8 cellular contexts compared by ENCODE assay signal in the genomic region with DNA sequence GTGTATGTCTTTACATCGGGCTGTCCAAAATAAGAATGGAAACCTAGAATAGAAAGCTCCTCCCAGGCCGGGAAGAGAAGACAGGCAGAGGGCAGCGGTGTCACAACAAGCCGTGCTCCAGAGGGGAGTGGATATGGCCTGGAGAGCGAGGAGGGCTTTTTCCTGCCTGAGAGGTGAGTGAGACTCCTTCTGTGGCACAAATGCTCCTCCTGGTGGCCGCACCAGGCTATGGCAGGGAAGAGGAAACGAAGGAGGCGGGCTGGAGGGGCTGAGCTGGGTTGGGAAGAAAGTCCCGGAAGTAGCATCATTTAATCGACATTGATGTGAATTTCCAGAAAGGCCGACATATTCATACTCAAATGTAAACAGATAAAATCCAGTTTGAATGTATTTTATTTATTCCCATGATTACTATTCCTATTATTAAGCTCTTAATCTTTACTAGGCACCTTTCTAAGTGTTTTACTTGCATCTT. TPM values are rescaled to one million over a fixed set of nuclear protein-coding genes. Genes with fewer than 3 reads are reported as not detected.
DNase-seq lines count a peak whose midpoint lies in the region; ATAC-seq and TF ChIP-seq lines count a peak whose summit lies in the region.

No MANE protein-coding gene starts in this region.

- 0 out of 2 replicates have a peak overlapping the region, but pooled peaks have one; percentile 5 for H3K9ac ChIP-seq in DND-41 (ENCODE audit: low read depth, low read length)
- H3K9ac ChIP-seq in neural progenitor cell, result no peak overlapping the region

- no peaks in the 10 kb centered on the region for H3K9me3 Mint-ChIP-seq in activated T-cell treated with anti-CD3 and anti-CD28 coated beads, Interleukin-2, amount 50 U/mL, for 72 hours
- H3K9me3 Mint-ChIP-seq in neural progenitor cell, result no peaks in the 10 kb centered on the region
- no peaks in the 10 kb centered on the region for H3K9me3 Mint-ChIP-seq in stimulated activated naive CD8-positive, alpha-beta T cell treated with anti-CD3 and anti-CD28 coated beads, Interleukin-15, amount 100 ng/mL, for 72 hours

- H3K27ac ChIP-seq in DND-41 (ENCODE audit: low read length) (peak overlapping the region; percentile 38; the same call in 1 of the 2 replicates), neural progenitor cell (no peak overlapping the region)

- H3K27me3 ChIP-seq in DND-41 (ENCODE audit: insufficient read depth, low read length, poor library complexity) (no peaks in the 10 kb centered on the region), neural progenitor cell (peaks cover 97% of the 10 kb centered on the region)

- H2AFZ ChIP-seq in DND-41 (ENCODE audit: low read depth, low read length), result peak overlapping the region; percentile 87
- no peak overlapping the region for H2AFZ ChIP-seq in neural progenitor cell (replicated peaks)

- H3K27me3 Mint-ChIP-seq in activated T-cell treated with anti-CD3 and anti-CD28 coated beads, Interleukin-2, amount 50 U/mL, for 72 hours (ENCODE audit: low read depth), result peaks cover 50% of the 10 kb centered on the region
- peaks cover 58% of the 10 kb centered on the region for H3K27me3 Mint-ChIP-seq in neural progenitor cell (ENCODE audit: insufficient read depth, low read depth)
- peaks cover 56% of the 10 kb centered on the region for H3K27me3 Mint-ChIP-seq in stimulated activated naive CD8-positive, alpha-beta T cell treated with anti-CD3 and anti-CD28 coated beads, Interleukin-15, amount 100 ng/mL, for 72 hours

- H3K4me3 ChIP-seq in DND-41 (ENCODE audit: low read depth in 1 of 2, low read length in 2 of 2) (peak overlapping the region in 1 of 2 experiments; percentile 25; a peak in 1 of 4 replicates), neural progenitor cell (no peak overlapping the region)

- H4K20me1 ChIP-seq in DND-41 (ENCODE audit: insufficient read depth, low read length), result no peaks in the 10 kb centered on the region
- peaks cover 39% of the 10 kb centered on the region for H4K20me1 ChIP-seq in neural progenitor cell (ENCODE audit: low read depth)

- no peaks in the 10 kb centered on the region for H3K36me3 Mint-ChIP-seq in activated T-cell treated with anti-CD3 and anti-CD28 coated beads, Interleukin-2, amount 50 U/mL, for 72 hours (ENCODE audit: insufficient read depth in 2 of 2)
- no peaks in the 10 kb centered on the region for H3K36me3 Mint-ChIP-seq in neural progenitor cell

- TF ChIP-seq CTCF in DND-41 (IDR thresholded peaks at IDR 0.05; ENCODE audit: borderline replicate concordance, extremely low read depth, low read length, poor library complexity, severe bottlenecking) (peak; percentile 100), neural progenitor cell (IDR thresholded peaks at IDR 0.05) (peak; percentile 97)

- H3K79me2 ChIP-seq in DND-41 (ENCODE audit: insufficient read depth, low read length) (no peaks in the 10 kb centered on the region), neural progenitor cell (ENCODE audit: low read depth) (no peaks in the 10 kb centered on the region)

- no peak overlapping the region for H3K27ac Mint-ChIP-seq in activated T-cell treated with anti-CD3 and anti-CD28 coated beads, Interleukin-2, amount 50 U/mL, for 72 hours
- H3K27ac Mint-ChIP-seq in neural progenitor cell, result no peak overlapping the region
- peak overlapping the region in 1 of 2 donors; percentile 61 for H3K27ac Mint-ChIP-seq in stimulated activated naive CD8-positive, alpha-beta T cell treated with anti-CD3 and anti-CD28 coated beads, Interleukin-15, amount 100 ng/mL, for 72 hours

- H3K4me2 ChIP-seq in DND-41 (ENCODE audit: insufficient read depth, low read length) (peak overlapping the region; percentile 51), neural progenitor cell (no peak overlapping the region)

- H3K4me1 Mint-ChIP-seq in activated T-cell treated with anti-CD3 and anti-CD28 coated beads, Interleukin-2, amount 50 U/mL, for 72 hours (ENCODE audit: low read depth), result peaks cover 24% of the 10 kb centered on the region
- peaks cover 12% of the 10 kb centered on the region for H3K4me1 Mint-ChIP-seq in neural progenitor cell
- H3K4me1 Mint-ChIP-seq in stimulated activated naive CD8-positive, alpha-beta T cell treated with anti-CD3 and anti-CD28 coated beads, Interleukin-15, amount 100 ng/mL, for 72 hours, result peaks cover 25% of the 10 kb centered on the region

- H3K36me3 ChIP-seq in DND-41 (ENCODE audit: insufficient read depth, low read length), result no peaks in the 10 kb centered on the region
- H3K36me3 ChIP-seq in neural progenitor cell, result no peaks in the 10 kb centered on the region

- peak; percentile 99 for ATAC-seq in DND-41 (ENCODE audit: insufficient read depth, low read depth)
- ATAC-seq in activated T-cell treated with anti-CD3 and anti-CD28 coated beads, Interleukin-2, amount 50 U/mL, for 72 hours (replicated peaks in 1 of 2), result peak; percentile 73 to 79
- peak; percentile 82 for ATAC-seq in stimulated activated naive CD8-positive, alpha-beta T cell treated with anti-CD3 and anti-CD28 coated beads, Interleukin-15, amount 100 ng/mL, for 72 hours

- H3K4me1 ChIP-seq in DND-41 (ENCODE audit: insufficient read depth, low read length) (peaks cover 10% of the 10 kb centered on the region), neural progenitor cell (peaks cover 5% of the 10 kb centered on the region)

- H3F3A ChIP-seq in neural progenitor cell (ENCODE audit: low read depth), result peaks cover 10% of the 10 kb centered on the region

- DNase-seq in DND-41 (peak; percentile 92), M059J (ENCODE audit: low read depth) (peak; percentile 78), RPMI7951 (ENCODE audit: low read depth) (peak; percentile 75), fibroblast of peridontal ligament (ENCODE audit: extremely low read depth) (peak; percentile 77), neural progenitor cell (ENCODE audit: low spot score) (peak; percentile 89), 8988T (no peak)
- peak; percentile 80 to 85 for DNase-seq in activated T-cell treated with anti-CD3 and anti-CD28 coated beads, Interleukin-2, amount 50 U/mL, for 72 hours
- DNase-seq in stimulated activated naive CD8-positive, alpha-beta T cell treated with anti-CD3 and anti-CD28 coated beads, Interleukin-15, amount 100 ng/mL, for 72 hours, result peak; percentile 76 to 84

- peak overlapping the region in 1 of 2 donors; percentile 25 for H3K4me3 Mint-ChIP-seq in activated T-cell treated with anti-CD3 and anti-CD28 coated beads, Interleukin-2, amount 50 U/mL, for 72 hours
- peak overlapping the region; percentile 19 for H3K4me3 Mint-ChIP-seq in neural progenitor cell
- peak overlapping the region; percentile 55 to 59 for H3K4me3 Mint-ChIP-seq in stimulated activated naive CD8-positive, alpha-beta T cell treated with anti-CD3 and anti-CD28 coated beads, Interleukin-15, amount 100 ng/mL, for 72 hours

- H3K9me3 ChIP-seq in DND-41 (ENCODE audit: insufficient read depth, low read length, severe bottlenecking) (no peaks in the 10 kb centered on the region), neural progenitor cell (ENCODE audit: low read depth) (no peaks in the 10 kb centered on the region)

RNA-seq across cellular contexts. Expression of gene MEF2D, which starts 54.7 kb away (rescaled TPM):
- 10.6 and 26.3 TPM in 2 replicates for total RNA-seq in M059J (2014; rRNA removed; shearing (Covaris generic))
- total RNA-seq in RPMI7951 (2014; rRNA removed; shearing (Covaris generic)), result 9.9 and 11.4 TPM in 2 replicates
- total RNA-seq in activated T-cell treated with anti-CD3 and anti-CD28 coated beads, Interleukin-2, amount 50 U/mL, for 72 hours, result 10 to 100 TPM; 73.3 to 86.8 TPM
- 1.8 and 7.1 TPM in 2 replicates for total RNA-seq in neural progenitor cell (ENCODE audit: low replicate concordance)
